8 cellular contexts compared by ENCODE assay signal in genomic region chr4:54659213-54660144, GRCh38. TPM values are rescaled to one million over a fixed set of nuclear protein-coding genes. Genes with fewer than 3 reads are reported as not detected.
A peak's percentile ranks its signal among the peaks of the same experiment; 100 is the strongest.
DNase-seq lines count a peak whose midpoint lies in the region; TF ChIP-seq lines count a peak whose summit lies in the region.

No MANE protein-coding gene starts in this region.

- no peak for TF ChIP-seq CTCF in H9 (conservative IDR thresholded peaks at IDR 0.05)
- no peak for TF ChIP-seq CTCF in adrenal gland (IDR thresholded peaks at IDR 0.05)
- TF ChIP-seq CTCF in stomach (IDR thresholded peaks at IDR 0.05) = no peak
- no peak for TF ChIP-seq CTCF in GM10266 (IDR thresholded peaks at IDR 0.05; ENCODE audit: control insufficient read depth, insufficient read depth, low read depth, missing control alignments)

- no CpG with 5 or more reads among the region's 23 CpGs for WGBS in H9 (ENCODE audit: extremely low coverage, insufficient read length, low lambda C conversion rate)
- 5 to 9% (median 7%) methylated on average over 19 to 23 of the region's 23 CpGs for WGBS in adrenal gland, 4 donors
- 2 to 10% (median 4%) methylated on average over 19 to 23 of the region's 23 CpGs for WGBS in stomach, 5 donors

- H3K56ac ChIP-seq in H9 (ENCODE audit: insufficient read length, low read depth, low read length) = no peak overlapping the region

- no peak overlapping the region for H4K91ac ChIP-seq in H9 (ENCODE audit: insufficient read length, low read depth, low read length)

- H2BK20ac ChIP-seq in H9 (ENCODE audit: low read depth, low read length, poor library complexity, severe bottlenecking) = no peak overlapping the region

- no peak overlapping the region for H3K18ac ChIP-seq in H9 (ENCODE audit: insufficient read length, low read depth, low read length)

- peak overlapping the region; percentile 72 to 91 for H3K4me3 Mint-ChIP-seq in H9

- H3K14ac ChIP-seq in H9 (ENCODE audit: insufficient read depth, low read length) = no peak overlapping the region

- H3K4me1 ChIP-seq in ACC112 (ENCODE audit: control insufficient read depth, insufficient read depth, low read length, unreplicated experiment) (peaks cover 33% of the 10 kb centered on the region), H9 (ENCODE audit: insufficient read depth, low read length) (peaks cover 4% of the 10 kb centered on the region; the same call in 1 of the 2 replicates), adrenal gland (replicated peaks in 1 of 2) (peaks cover 10 to 29% of the 10 kb centered on the region in 2 donors), stomach (peaks cover 24 to 35% (median 32%) of the 10 kb centered on the region in 4 donors)

- H3K4ac ChIP-seq in H9 (ENCODE audit: low read depth, low read length) = no peak overlapping the region

- H3T11ph ChIP-seq in H9 (ENCODE audit: low read length) = no peak overlapping the region

- DNase-seq in H9 (no peak), adrenal gland (peak in 4 of 7 donors; percentile 28 to 54 (median 33)), iris pigment epithelial cell (ENCODE audit: low read depth) (peak; percentile 28), stomach (peak; percentile 42), GM10266 (ENCODE audit: extremely low spot score) (no peak)
- DNase-seq in activated effector memory CD4-positive, alpha-beta T cell treated with anti-CD3 and anti-CD28 coated beads, Interleukin-2, amount 50 U/mL, for 16 hours = no peak
- DNase-seq in stimulated activated CD4-positive, alpha-beta T cell treated with anti-CD3 and anti-CD28 coated beads, Interleukin-2, amount 100 ng/mL, for 48 hours = no peak

- H4K8ac ChIP-seq in H9 (replicated peaks; ENCODE audit: insufficient read length, low read depth, low read length) = no peak overlapping the region

- H3K23ac ChIP-seq in H9 (ENCODE audit: insufficient read length, low read depth, low read length) = no peak overlapping the region

- intact Hi-C loops in adrenal gland (cut with DNase I) (no loop called here), stomach (cut with DNase I; ENCODE audit: low total_unique reads) (no loop called here)

- H3K27me3 Mint-ChIP-seq in H9 (ENCODE audit: low read depth) = peaks cover 74% of the 10 kb centered on the region

- H3K4me3 ChIP-seq in ACC112 (ENCODE audit: low read depth, low read length) (peak overlapping the region; percentile 79), adrenal gland (peak overlapping the region in 2 of 4 donors; percentile 50 to 63), stomach (peak overlapping the region; percentile 50 to 73 (median 58))

- H3K36me3 Mint-ChIP-seq in H9 (ENCODE audit: insufficient read depth in 1 of 3, low read depth in 3 of 3) = no peaks in the 10 kb centered on the region; a peak in 1 of 7 replicates

- TF ChIP-seq POLR2A in adrenal gland (IDR thresholded peaks at IDR 0.05) (no peak), stomach (IDR thresholded peaks at IDR 0.05) (no peak)

- H4K20me1 ChIP-seq in H9 (ENCODE audit: control insufficient read depth, insufficient read depth, insufficient read length) = no peaks in the 10 kb centered on the region

- no peaks in the 10 kb centered on the region for H3K9me3 ChIP-seq in H9 (ENCODE audit: control insufficient read depth, low read depth, low read length)
- H3K9me3 ChIP-seq in adrenal gland (replicated peaks in 1 of 3) = no peaks in the 10 kb centered on the region
- no peaks in the 10 kb centered on the region for H3K9me3 ChIP-seq in stomach

- no peak for TF ChIP-seq EP300 in stomach (IDR thresholded peaks at IDR 0.05)

- H3K4me1 Mint-ChIP-seq in H9 = peaks cover 20 to 36% of the 10 kb centered on the region in 2 experiments

- H2BK5ac ChIP-seq in H9 (ENCODE audit: insufficient read length, low read length) = no peak overlapping the region

- H4K5ac ChIP-seq in H9 (ENCODE audit: insufficient read length, low read depth, low read length) = no peak overlapping the region

- peak overlapping the region; percentile 61 for H3K4me2 ChIP-seq in H9 (ENCODE audit: insufficient read depth, insufficient read length, low read length)

- H3K36me3 ChIP-seq in ACC112 (ENCODE audit: insufficient read depth, low read length) = no peaks in the 10 kb centered on the region
- H3K36me3 ChIP-seq in adrenal gland (replicated peaks in 1 of 2) = no peaks in the 10 kb centered on the region
- no peaks in the 10 kb centered on the region for H3K36me3 ChIP-seq in stomach

- peak overlapping the region; percentile 16 for H3K9ac ChIP-seq in H9 (ENCODE audit: extremely low read depth, insufficient read length, low read length)

- no peak overlapping the region for H2AK5ac ChIP-seq in H9 (ENCODE audit: insufficient read length, low read length)

- H3K27ac Mint-ChIP-seq in H9 = peak overlapping the region in 1 of 3 experiments; percentile 22; a peak in 1 of 7 replicates

- no peak overlapping the region for H2BK15ac ChIP-seq in H9 (ENCODE audit: low read depth, low read length)

- peaks cover 21% of the 10 kb centered on the region for H3K23me2 ChIP-seq in H9 (ENCODE audit: insufficient read length, low read depth, low read length, poor library complexity, severe bottlenecking)

- no peak overlapping the region for H3K27ac ChIP-seq in ACC112 (ENCODE audit: low read depth, low read length)
- H3K27ac ChIP-seq in H9 (ENCODE audit: insufficient read length, low read depth, low read length) = no peak overlapping the region
- peak overlapping the region in 1 of 5 donors; percentile 1 for H3K27ac ChIP-seq in adrenal gland
- peak overlapping the region; percentile 53 to 77 (median 65) for H3K27ac ChIP-seq in stomach

- H2AFZ ChIP-seq in ACC112 (ENCODE audit: low read length, unreplicated experiment) = peak overlapping the region; percentile 62
- H2AFZ ChIP-seq in H9 (ENCODE audit: low read length) = no peak overlapping the region

- H3K27me3 ChIP-seq in ACC112 (ENCODE audit: insufficient read depth, low read length) (peaks cover 39% of the 10 kb centered on the region), H9 (ENCODE audit: insufficient read depth, low read length) (peaks cover 12% of the 10 kb centered on the region; the same call in 1 of the 2 replicates), adrenal gland (peaks cover 4% of the 10 kb centered on the region), stomach (peaks cover 0 to 71% (median 27%) of the 10 kb centered on the region in 3 donors)

- H3K79me1 ChIP-seq in H9 (ENCODE audit: insufficient read depth, low read depth, low read length, poor library complexity, severe bottlenecking) = no peaks in the 10 kb centered on the region

- no peak overlapping the region for H2BK12ac ChIP-seq in H9 (ENCODE audit: insufficient read length, low read depth, low read length)

- no peak overlapping the region for H2BK120ac ChIP-seq in H9 (ENCODE audit: low read depth, low read length, poor library complexity, severe bottlenecking)

- no peaks in the 10 kb centered on the region; a peak in 1 of 5 replicates for H3K9me3 Mint-ChIP-seq in H9

- no peaks in the 10 kb centered on the region for H3K79me2 ChIP-seq in ACC112 (ENCODE audit: control insufficient read depth, insufficient read depth, low read length, unreplicated experiment)
- H3K79me2 ChIP-seq in H9 (ENCODE audit: insufficient read depth, low read length) = no peaks in the 10 kb centered on the region; the same call in 1 of the 2 replicates

RNA-seq across cellular contexts. Expression of gene KIT, which starts 1.7 kb away (rescaled TPM):
- total RNA-seq in H9 (2021) (6.7 and 6.9 TPM in 2 replicates), adrenal gland (1 to 10 TPM in 6 of 8 donors, under 1 TPM in 2; 0.54 to 5.3 (median 2.3) TPM), stomach (10 to 100 TPM in 4 of 5 donors, 1 to 10 TPM in 1; 4.6 to 55.8 (median 34.8) TPM)
- polyA plus RNA-seq in adrenal gland (under 1 TPM; 0.40 to 0.66 (median 0.40) TPM), stomach (1 to 10 TPM; 1.9 to 4.0 (median 3.8) TPM)

Comparison
In these comparisons a context has a peak if more than half of its experiments do, and no peak if none do; other contexts are left out.
1. H3K27ac ChIP-seq: peak in stomach (5 of 5); none in ACC112 (single experiment) and H9 (single experiment).
2. DNase-seq: peak in adrenal gland (4 of 7), iris pigment epithelial cell (single experiment) and stomach (single experiment); none in H9 (single experiment), activated effector memory CD4-positive, alpha-beta T cell treated with anti-CD3 and anti-CD28 coated beads, Interleukin-2, amount 50 U/mL, for 16 hours (single experiment), GM10266 (single experiment) and stimulated activated CD4-positive, alpha-beta T cell treated with anti-CD3 and anti-CD28 coated beads, Interleukin-2, amount 100 ng/mL, for 48 hours (0 of 2).